In the genomic region with DNA sequence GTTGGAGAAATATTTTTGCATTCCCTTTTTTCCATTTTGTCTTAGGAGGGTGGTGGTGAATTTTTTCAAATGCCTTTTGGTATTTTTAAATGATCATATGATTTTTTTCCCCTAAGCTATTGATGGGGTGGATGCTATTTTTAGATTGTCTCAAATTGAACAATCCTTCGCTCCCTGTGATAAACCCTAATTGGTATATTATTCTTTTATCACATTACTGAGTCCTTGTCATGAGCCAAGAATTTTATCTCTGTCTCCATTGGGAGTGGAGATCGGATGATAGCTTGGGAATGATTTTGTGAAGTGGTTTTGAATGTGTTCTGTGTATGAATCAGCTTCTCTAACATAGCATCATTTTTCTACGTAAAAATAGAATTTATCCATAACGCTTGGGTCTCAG, we compare ENCODE assay signal across 35 cellular contexts. TPM values are rescaled to one million over a fixed set of nuclear protein-coding genes. Genes with fewer than 3 reads are reported as not detected.
"Had no signal": no experiment of that assay in that cellular context is flagged by ENCODE, and none has a peak within 500 bp of the region (broad histone marks: within the 10 kb centered on the region; RNA-seq: fewer than 3 reads in every experiment).

No MANE protein-coding gene starts in this region.

- H3K9me3 ChIP-seq: MG63 had no signal

- H3K36me3 ChIP-seq: MG63, SJSA1, WERI-Rb-1 had no signal

- H3K4me3 ChIP-seq: MG63, SJSA1 had no signal

- FAIRE-seq: bronchial epithelial cell had no signal

- H3K27ac ChIP-seq: SJSA1, WERI-Rb-1 had no signal

- ATAC-seq: activated CD8-positive, alpha-beta memory T cell treated with anti-CD3 and anti-CD28 coated beads, Interleukin-2, amount 10 ng/mL, durations not matched to agents 7 days and 5 days; Panc1 had no signal

- DNase-seq: activated CD4-positive, alpha-beta memory T cell treated with anti-CD3 and anti-CD28 coated beads, Interleukin-2, amount 10 ng/mL, durations not matched to agents 7 days and 5 days; activated CD4-positive, alpha-beta T cell treated with anti-CD3 and anti-CD28 coated beads for 1 hour; activated CD4-positive, alpha-beta T cell treated with anti-CD3 and anti-CD28 coated beads for 48 hours; activated CD4-positive, CD25-positive, alpha-beta regulatory T cell; activated CD8-positive, alpha-beta memory T cell treated with anti-CD3 and anti-CD28 coated beads for 24 hours; activated CD8-positive, alpha-beta memory T cell treated with anti-CD3 and anti-CD28 coated beads, Interleukin-2, amount 10 ng/mL, durations not matched to agents 7 days and 5 days; activated CD8-positive, alpha-beta memory T cell treated with anti-CD3 and anti-CD28 coated beads, Interleukin-2, amount 50 U/mL, for 48 hours; activated effector memory CD4-positive, alpha-beta T cell treated with Interleukin-2 at 50 U/mL for 16 hours; activated naive CD4-positive, alpha-beta T cell treated with anti-CD3 and anti-CD28 coated beads, Interleukin-2, amount 10 ng/mL, durations not matched to agents 7 days and 5 days; activated naive CD8-positive, alpha-beta T cell treated with anti-CD3 and anti-CD28 coated beads for 36 hours; activated T-cell treated with anti-CD3 and anti-CD28 coated beads, Interleukin-2, amount 50 U/mL, for 48 hours; amniotic stem cell; central memory CD4-positive, alpha-beta T cell; Kasumi-1; KG1; MG63; NCI-H1048; NCI-H1105 treated with DMSO at 0.1 percent for 48 hours; NCI-H1436; NCI-H1694 treated with DMSO at 0.1 percent for 48 hours; NCI-H2029; NCI-H345; NCI-H524 treated with DMSO at 0.1 percent for 48 hours; RPMI8226; SHP77 treated with DMSO at 0.1 percent for 48 hours; SW 1271; T-helper 1 cell; T1000; WERI-Rb-1 had no signal

- H3K4me1 ChIP-seq: SJSA1 had no signal

- H3K27me3 ChIP-seq: MG63 had no signal

RNA-seq across cellular contexts. Expression of a gene that starts 15.4 kb away (rescaled TPM):
- total RNA-seq: activated CD4-positive, alpha-beta memory T cell treated with anti-CD3 and anti-CD28 coated beads, Interleukin-2, amount 10 ng/mL, durations not matched to agents 7 days and 5 days; activated CD8-positive, alpha-beta memory T cell treated with anti-CD3 and anti-CD28 coated beads, Interleukin-2, amount 10 ng/mL, durations not matched to agents 7 days and 5 days; activated naive CD8-positive, alpha-beta T cell treated with anti-CD3 and anti-CD28 coated beads for 36 hours; bronchial epithelial cell; SJSA1; T-helper 2 cell treated with Interferon-gamma antibody and Interleukin-4, amounts not matched to agents 100 ng/mL and 5 ng/mL, for 36 hours had no signal

RNA-seq across cellular contexts. Expression of a gene that starts 59.1 kb away (rescaled TPM):
- total RNA-seq: activated CD4-positive, alpha-beta memory T cell treated with anti-CD3 and anti-CD28 coated beads, Interleukin-2, amount 10 ng/mL, durations not matched to agents 7 days and 5 days; activated CD8-positive, alpha-beta memory T cell treated with anti-CD3 and anti-CD28 coated beads, Interleukin-2, amount 10 ng/mL, durations not matched to agents 7 days and 5 days; activated naive CD8-positive, alpha-beta T cell treated with anti-CD3 and anti-CD28 coated beads for 36 hours; aorta; bronchial epithelial cell; NCI-H460; SJSA1; T-helper 2 cell treated with Interferon-gamma antibody and Interleukin-4, amounts not matched to agents 100 ng/mL and 5 ng/mL, for 36 hours had no signal
